In the genomic region with DNA sequence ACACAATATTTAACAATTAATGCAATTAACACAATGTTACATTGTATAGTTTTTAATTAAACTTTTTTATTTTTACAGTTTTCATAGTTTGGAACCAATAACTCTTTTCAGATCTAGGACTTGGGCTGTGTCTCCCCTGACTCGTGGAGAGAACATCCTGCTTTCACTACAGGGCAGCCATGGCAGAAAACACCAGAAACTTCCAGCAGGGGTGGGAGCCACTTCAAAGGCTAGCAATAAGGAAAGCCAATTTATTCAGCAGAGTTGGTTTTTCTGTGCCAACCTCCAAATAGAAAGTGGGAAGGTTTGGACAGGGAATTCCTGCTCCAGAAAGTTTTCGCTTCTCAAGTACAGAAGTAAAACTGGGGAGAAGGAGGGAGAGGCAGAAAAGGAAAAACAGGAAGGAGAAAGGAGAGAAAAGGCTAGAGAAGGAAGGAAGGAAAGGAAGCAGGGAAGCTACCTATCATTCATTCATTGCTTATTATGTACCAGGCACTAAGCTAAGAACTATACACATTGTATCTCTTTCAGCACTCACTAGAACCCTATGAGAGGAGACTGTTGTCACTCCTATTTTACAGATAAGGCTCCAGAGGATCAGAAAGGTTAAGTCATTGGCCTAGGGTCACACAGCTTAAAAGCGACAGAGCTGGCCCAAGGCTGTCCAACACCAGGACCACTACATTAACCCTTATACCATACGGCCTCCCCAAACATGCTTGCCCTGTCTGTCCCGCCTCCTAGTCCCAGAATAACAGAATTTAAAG, we compare ENCODE assay signal across 1 cellular context.
TF ChIP-seq lines count a peak whose summit lies in the region.

No MANE protein-coding gene starts in this region.

TF ChIP-seq in SK-N-SH treated with all-trans-retinoic acid at 6 μM for 48 hours, 23 proteins besides CTCF, POLR2A, EP300 and RAD21 (continued from another document):
- TF ChIP-seq ZNF70 (CRISPR knock-in tag; IDR thresholded peaks at IDR 0.05) (no peak), PPARA (CRISPR knock-in tag; IDR thresholded peaks at IDR 0.05; ENCODE audit: borderline replicate concordance) (no peak)
TF ChIP-seq in SK-N-SH treated with all-trans-retinoic acid at 6 μM for 48 hours: peak in this region for 0.
